Comparison of ENCODE assay signal across 2 cellular contexts in the genomic region with DNA sequence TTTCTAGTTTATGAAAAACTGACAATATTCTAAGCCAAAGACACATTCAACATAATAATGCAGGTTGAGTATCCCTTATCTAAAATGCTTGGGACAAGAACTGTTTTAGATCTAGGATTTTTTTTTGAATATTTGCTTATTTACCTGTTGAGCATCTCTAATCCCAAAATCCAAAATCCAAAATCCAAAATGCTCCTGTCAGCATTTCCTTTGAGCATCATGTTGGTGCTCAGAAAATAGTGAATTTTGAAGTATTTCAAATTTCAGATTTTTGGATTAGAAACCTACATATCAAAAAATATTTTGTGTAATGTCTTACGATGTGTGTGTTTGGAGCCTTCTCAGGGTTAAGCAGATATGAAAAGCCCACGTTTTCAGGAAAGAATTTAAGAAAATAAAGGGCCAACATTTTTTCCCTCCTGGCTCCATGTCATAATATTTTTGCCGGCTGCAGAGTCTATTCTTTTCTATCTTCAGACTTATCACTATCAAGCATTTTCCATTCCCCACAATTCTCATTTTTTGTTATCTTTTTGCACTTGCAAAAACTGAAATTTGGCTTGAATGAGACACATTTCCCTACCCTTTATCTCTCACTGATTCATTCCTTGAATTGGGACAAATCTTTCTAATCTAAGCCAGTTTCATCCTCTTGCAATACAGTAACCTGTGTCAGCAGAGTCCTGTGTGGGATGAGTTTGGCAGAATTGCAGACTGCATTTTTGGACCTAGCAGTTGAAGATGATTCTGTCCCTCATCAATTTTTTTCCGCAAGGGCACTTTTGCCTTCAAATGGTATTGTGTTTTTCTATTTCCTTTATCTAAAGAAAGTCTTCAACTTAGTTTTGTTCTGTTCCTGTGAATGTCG.
TF ChIP-seq lines count a peak whose summit lies in the region.

No MANE protein-coding gene starts in this region.

TF ChIP-seq in HEK293, 187 proteins besides CTCF, POLR2A, EP300 and RAD21 (continued from another document):
- TF ChIP-seq ZFHX2 (tag by site-specific recombination; conservative IDR thresholded peaks at IDR 0.05), result no peak

TF ChIP-seq in K562, 482 proteins besides CTCF, POLR2A, EP300 and RAD21:
- TF ChIP-seq MAFF (IDR thresholded peaks at IDR 0.05; ENCODE audit: low read length), result peak; percentile 39
- TF ChIP-seq MAFK (IDR thresholded peaks at IDR 0.05; ENCODE audit: low read length), result peak; percentile 13; the same call in 1 of the 2 replicates
- no peak for TF ChIP-seq TEAD2 (tag; IDR thresholded peaks at IDR 0.05)
- TF ChIP-seq LARP7 (IDR thresholded peaks at IDR 0.05), result no peak
TF ChIP-seq in K562: peak in this region for 2.
